Comparison of ENCODE assay signal across 15 cellular contexts in genomic region chr18:79397830-79398761, GRCh38. TPM values are rescaled to one million over a fixed set of nuclear protein-coding genes. Genes with fewer than 3 reads are reported as not detected.
DNase-seq lines count a peak whose midpoint lies in the region; ATAC-seq, FAIRE-seq and TF ChIP-seq lines count a peak whose summit lies in the region.
"Had no signal": no experiment of that assay in that cellular context is flagged by ENCODE, and none has a peak within 500 bp of the region (broad histone marks: within the 10 kb centered on the region; RNA-seq: fewer than 3 reads in every experiment).

No MANE protein-coding gene starts in this region.

- DNase-seq in GM12891 (ENCODE audit: insufficient read length, low spot score) (no peak), T-cell (no peak), endodermal cell (no peak), posterior vena cava (ENCODE audit: low spot score) (peak; percentile 83), GM03348 (ENCODE audit: low spot score) (no peak)
- no peak for DNase-seq in activated CD8-positive, alpha-beta memory T cell treated with anti-CD3 and anti-CD28 coated beads, Interleukin-2, amount 50 U/mL, for 4 hours
- DNase-seq: effector CD4-positive, alpha-beta T cell; NCI-H510A; stimulated activated CD4-positive, alpha-beta T cell treated with anti-CD3 and anti-CD28 coated beads, Interleukin-4, amount 100 ng/mL, for 24 hours; trophoblast cell had no signal

- H3K36me3 ChIP-seq in endodermal cell (ENCODE audit: control insufficient read depth, insufficient read depth, low read length), result no peaks in the 10 kb centered on the region
- H3K36me3 ChIP-seq: neutrophil had no signal

- H3K27ac ChIP-seq in endodermal cell (ENCODE audit: low read depth, low read length), result no peak overlapping the region
- H3K27ac ChIP-seq: KMS-11, neutrophil had no signal

- peaks cover 47% of the 10 kb centered on the region for H3K27me3 ChIP-seq in endodermal cell (ENCODE audit: control insufficient read depth, insufficient read depth, low read length, poor library complexity, severe bottlenecking)

- WGBS in endodermal cell (ENCODE audit: insufficient coverage in 1 of 2, insufficient read length in 1 of 2), 2 experiments, result 79 to 84% methylated on average over 26 to 38 of the region's 38 CpGs

- H3K27ac Mint-ChIP-seq in T-cell, result peak overlapping the region; percentile 91 to 95
- H3K27ac Mint-ChIP-seq in endodermal cell, result no peak overlapping the region

- TF ChIP-seq POLR2A in GM12891 (IDR thresholded peaks at IDR 0.05; ENCODE audit: low read depth, low read length), result no peak

- ATAC-seq in T-cell (replicated peaks in 1 of 4) (no peak), HG02610 (IDR thresholded peaks at IDR 0.05; ENCODE audit: unreplicated experiment) (no peak), HG02759 (IDR thresholded peaks at IDR 0.05; ENCODE audit: unreplicated experiment) (no peak)

- H3K9me3 ChIP-seq in endodermal cell (ENCODE audit: control insufficient read depth, low read length), result no peaks in the 10 kb centered on the region
- H3K9me3 ChIP-seq: neutrophil had no signal

- H3K9me3 Mint-ChIP-seq in T-cell, result no peaks in the 10 kb centered on the region
- H3K9me3 Mint-ChIP-seq in endodermal cell, result no peaks in the 10 kb centered on the region

- intact Hi-C loops in posterior vena cava (cut with DNase I), result no loop called here

- H3K4me3 Mint-ChIP-seq in T-cell (peak overlapping the region; percentile 79 to 90 (median 88)), endodermal cell (peak overlapping the region; percentile 66)

- H3K4me1 ChIP-seq in endodermal cell (ENCODE audit: control insufficient read depth, insufficient read depth, low read length), result no peaks in the 10 kb centered on the region

- no peak for TF ChIP-seq CTCF in endodermal cell (conservative IDR thresholded peaks at IDR 0.05)

- no peaks in the 10 kb centered on the region for H3K27me3 Mint-ChIP-seq in T-cell
- peaks cover 37% of the 10 kb centered on the region for H3K27me3 Mint-ChIP-seq in endodermal cell (ENCODE audit: insufficient read depth)

- no peaks in the 10 kb centered on the region for H3K36me3 Mint-ChIP-seq in T-cell
- peaks cover 2% of the 10 kb centered on the region for H3K36me3 Mint-ChIP-seq in endodermal cell (ENCODE audit: low read depth)

- H3K4me1 Mint-ChIP-seq in T-cell (peaks cover 43 to 48% (median 44%) of the 10 kb centered on the region in 3 donors), endodermal cell (peaks cover 7% of the 10 kb centered on the region)

- peak overlapping the region; percentile 76 for H3K4me3 ChIP-seq in endodermal cell (ENCODE audit: low read length)

- CTCF ChIA-PET in T-cell (lab: Charles Lee), result no interaction called here

- peak; percentile 60 for FAIRE-seq in GM12891 (lab: Jason Lieb, UNC)
- FAIRE-seq: GM18507 had no signal

- POLR2A ChIA-PET in T-cell (lab: Charles Lee), result interaction anchor here in 1 of 2 donors (0.6 to 1.0 kb wide), 3 partner anchors 125 to 310 kb away, joined by 3 to 7 read pairs (median 3); no protein-coding TSS in a partner anchor

- H3K9ac ChIP-seq in endodermal cell (ENCODE audit: extremely low read depth, low read length, poor library complexity, severe bottlenecking), result no peak overlapping the region

TF ChIP-seq in GM12891, 5 proteins besides CTCF, POLR2A, EP300 and RAD21:
- no peak for TF ChIP-seq POLR2AphosphoS5 (IDR thresholded peaks at IDR 0.05; ENCODE audit: low read depth, low read length)
TF ChIP-seq in GM12891: peak in this region for 0.

RNA-seq across cellular contexts. Expression of gene NFATC1, which starts 2.4 kb away (rescaled TPM):
- polyA plus RNA-seq in GM12891 (2012; ENCODE audit: low read depth, missing spikeins), result 34.8 TPM
- total RNA-seq in T-cell (100 to 1,000 TPM in 1 of 5 donors, 10 to 100 TPM in 4; 58.1 to 108 (median 66.0) TPM), endodermal cell (10 to 100 TPM; 23.4 to 32.5 TPM), posterior vena cava (10 to 100 TPM; 23.9 to 26.9 TPM)
- polyA plus RNA-seq in endodermal cell (2013, experiment 1 of 2), result 10.9 TPM
- 11.1 TPM for polyA plus RNA-seq in endodermal cell (2013, experiment 2 of 2)
